In genomic region chr14:100271247-100271939, GRCh38 we compare ENCODE assay signal across 10 cellular contexts. TPM values are rescaled to one million over a fixed set of nuclear protein-coding genes. Genes with fewer than 3 reads are reported as not detected.
DNase-seq lines count a peak whose midpoint lies in the region; ATAC-seq and TF ChIP-seq lines count a peak whose summit lies in the region.
"Had no signal": no experiment of that assay in that cellular context is flagged by ENCODE, and none has a peak within 500 bp of the region (broad histone marks: within the 10 kb centered on the region; RNA-seq: fewer than 3 reads in every experiment).

No MANE protein-coding gene starts in this region.

- no peak overlapping the region for H3K4me3 ChIP-seq in fibroblast of the aortic adventitia (ENCODE audit: low read depth, low read length)
- no peak overlapping the region for H3K4me3 ChIP-seq in upper lobe of left lung
- H3K4me3 ChIP-seq: skin epidermis had no signal

- DNase-seq in natural killer cell (no peak), RKO (ENCODE audit: low spot score) (peak; percentile 19), fibroblast of the aortic adventitia (ENCODE audit: low read depth) (peak; percentile 48), upper lobe of left lung (peak in 1 of 2 donors; percentile 50), AML-193 (lab: John Stamatoyannopoulos, UW) (no peak), midbrain (lab: John Stamatoyannopoulos, UW) (no peak), inferior parietal cortex (ENCODE audit: extremely low spot score) (no peak)
- DNase-seq in natural killer cell treated with Interleukin-12 subunit alpha and Interleukin-12 subunit beta and Interleukin-15 and Interleukin-18, amount 100 ng/mL, for 72 hours (ENCODE audit: low spot score): no peak
- DNase-seq: caudate nucleus had no signal

- ATAC-seq in natural killer cell (peak in 1 of 3 donors; percentile 36), upper lobe of left lung (ENCODE audit: low FRiP score in 2 of 2) (peak; percentile 58 to 65)
- no peak for ATAC-seq in natural killer cell treated with Interleukin-12 subunit alpha and Interleukin-12 subunit beta and Interleukin-15 and Interleukin-18, amount 100 ng/mL, for 72 hours

- TF ChIP-seq EP300 in upper lobe of left lung (IDR thresholded peaks at IDR 0.05): peak in 1 of 4 donors; percentile 20

- no peaks in the 10 kb centered on the region for H3K27me3 ChIP-seq in upper lobe of left lung

- WGBS in upper lobe of left lung, 2 donors: 69% methylated on average over 10 of the region's 10 CpGs

- H3K27ac ChIP-seq in upper lobe of left lung: peak overlapping the region in 1 of 4 donors; percentile 46
- H3K27ac ChIP-seq: skin epidermis had no signal

- H3K36me3 Mint-ChIP-seq in natural killer cell: no peaks in the 10 kb centered on the region
- H3K36me3 Mint-ChIP-seq in natural killer cell treated with Interleukin-12 subunit alpha and Interleukin-12 subunit beta and Interleukin-15 and Interleukin-18, amount 100 ng/mL, for 72 hours: no peaks in the 10 kb centered on the region

- H3K36me3 ChIP-seq in upper lobe of left lung: peaks cover 0 to 9% (median under 1%) of the 10 kb centered on the region in 4 donors

- no peaks in the 10 kb centered on the region for H3K9me3 Mint-ChIP-seq in natural killer cell
- no peaks in the 10 kb centered on the region for H3K9me3 Mint-ChIP-seq in natural killer cell treated with Interleukin-12 subunit alpha and Interleukin-12 subunit beta and Interleukin-15 and Interleukin-18, amount 100 ng/mL, for 72 hours

- no peak overlapping the region for H3K4me3 Mint-ChIP-seq in natural killer cell
- H3K4me3 Mint-ChIP-seq in natural killer cell treated with Interleukin-12 subunit alpha and Interleukin-12 subunit beta and Interleukin-15 and Interleukin-18, amount 100 ng/mL, for 72 hours: no peak overlapping the region

- no peak overlapping the region for H3K27ac Mint-ChIP-seq in natural killer cell
- H3K27ac Mint-ChIP-seq in natural killer cell treated with Interleukin-12 subunit alpha and Interleukin-12 subunit beta and Interleukin-15 and Interleukin-18, amount 100 ng/mL, for 72 hours: no peak overlapping the region

- peaks cover 8 to 28% (median 15%) of the 10 kb centered on the region in 4 donors for H3K4me1 ChIP-seq in upper lobe of left lung

- H3K9me3 ChIP-seq in upper lobe of left lung: no peaks in the 10 kb centered on the region

- TF ChIP-seq POLR2A in upper lobe of left lung (IDR thresholded peaks at IDR 0.05): no peak

- H3K27me3 Mint-ChIP-seq in natural killer cell (ENCODE audit: low read depth in 2 of 2): no peaks in the 10 kb centered on the region
- no peaks in the 10 kb centered on the region for H3K27me3 Mint-ChIP-seq in natural killer cell treated with Interleukin-12 subunit alpha and Interleukin-12 subunit beta and Interleukin-15 and Interleukin-18, amount 100 ng/mL, for 72 hours

- intact Hi-C loops in natural killer cell (cut with micrococcal nuclease): loop anchor here (2.0 kb wide), 1 partner anchor 105 kb away; the partner anchor contains the start of gene WDR25

- H3K4me1 Mint-ChIP-seq in natural killer cell: peaks cover 47 to 55% of the 10 kb centered on the region in 2 donors
- peaks cover 33 to 35% of the 10 kb centered on the region in 2 donors for H3K4me1 Mint-ChIP-seq in natural killer cell treated with Interleukin-12 subunit alpha and Interleukin-12 subunit beta and Interleukin-15 and Interleukin-18, amount 100 ng/mL, for 72 hours (ENCODE audit: low read depth in 2 of 2)

- TF ChIP-seq CTCF in natural killer cell (IDR thresholded peaks at IDR 0.05): peak; percentile 23
- TF ChIP-seq CTCF in fibroblast of the aortic adventitia (IDR thresholded peaks at IDR 0.05; ENCODE audit: insufficient read depth, low read length): peak; percentile 17
- TF ChIP-seq CTCF in upper lobe of left lung (IDR thresholded peaks at IDR 0.05): peak in 5 of 6 experiments; percentile 12 to 54 (median 46)

RNA-seq across cellular contexts. Expression of gene YY1, which starts 32.4 kb away (rescaled TPM):
- total RNA-seq in natural killer cell (10 to 100 TPM; 77.9 to 92.6 (median 90.4) TPM), fibroblast of the aortic adventitia (ENCODE audit: low replicate concordance) (43.3 and 47.3 TPM in 2 replicates), upper lobe of left lung (10 to 100 TPM; 35.6 to 70.4 (median 52.4) TPM)
- 10 to 100 TPM; 59.7 to 75.7 TPM for total RNA-seq in natural killer cell treated with Interleukin-12 subunit alpha and Interleukin-12 subunit beta and Interleukin-15 and Interleukin-18, amount 100 ng/mL, for 72 hours

RNA-seq across cellular contexts. Expression of gene SLC25A29, which starts 34.9 kb away (rescaled TPM):
- total RNA-seq in natural killer cell (10 to 100 TPM in 2 of 3 donors, 1 to 10 TPM in 1; 8.6 to 80.7 (median 69.3) TPM), fibroblast of the aortic adventitia (ENCODE audit: low replicate concordance) (10.4 and 11.5 TPM in 2 replicates), upper lobe of left lung (100 to 1,000 TPM in 2 of 6 donors, 10 to 100 TPM in 4; 81.5 to 275 (median 96.6) TPM)
- total RNA-seq in natural killer cell treated with Interleukin-12 subunit alpha and Interleukin-12 subunit beta and Interleukin-15 and Interleukin-18, amount 100 ng/mL, for 72 hours: 10 to 100 TPM; 29.2 to 37.9 TPM

RNA-seq across cellular contexts. Expression of gene SLC25A47, which starts 51.7 kb away (rescaled TPM):
- under 1 TPM in 1 of 3 donors, not detected in 2; 0.20 TPM for total RNA-seq in natural killer cell
- not detected for total RNA-seq in natural killer cell treated with Interleukin-12 subunit alpha and Interleukin-12 subunit beta and Interleukin-15 and Interleukin-18, amount 100 ng/mL, for 72 hours
- not detected in 2 replicates for total RNA-seq in fibroblast of the aortic adventitia (ENCODE audit: low replicate concordance)
- not detected for total RNA-seq in upper lobe of left lung

Comparison
In these comparisons a context has a peak if more than half of its experiments do, and no peak if none do; other contexts are left out.
1. ATAC-seq: peak in upper lobe of left lung (2 of 2); none in natural killer cell treated with Interleukin-12 subunit alpha and Interleukin-12 subunit beta and Interleukin-15 and Interleukin-18, amount 100 ng/mL, for 72 hours (0 of 2).
2. DNase-seq: peak in RKO (single experiment) and fibroblast of the aortic adventitia (single experiment); none in natural killer cell (single experiment), natural killer cell treated with Interleukin-12 subunit alpha and Interleukin-12 subunit beta and Interleukin-15 and Interleukin-18, amount 100 ng/mL, for 72 hours (single experiment), AML-193 (0 of 2), midbrain (single experiment) and inferior parietal cortex (single experiment).
3. Peak in every context shown above with its lines, with median percentiles within 50 percentile points of each other: CTCF ChIP-seq.